In the genomic region with DNA sequence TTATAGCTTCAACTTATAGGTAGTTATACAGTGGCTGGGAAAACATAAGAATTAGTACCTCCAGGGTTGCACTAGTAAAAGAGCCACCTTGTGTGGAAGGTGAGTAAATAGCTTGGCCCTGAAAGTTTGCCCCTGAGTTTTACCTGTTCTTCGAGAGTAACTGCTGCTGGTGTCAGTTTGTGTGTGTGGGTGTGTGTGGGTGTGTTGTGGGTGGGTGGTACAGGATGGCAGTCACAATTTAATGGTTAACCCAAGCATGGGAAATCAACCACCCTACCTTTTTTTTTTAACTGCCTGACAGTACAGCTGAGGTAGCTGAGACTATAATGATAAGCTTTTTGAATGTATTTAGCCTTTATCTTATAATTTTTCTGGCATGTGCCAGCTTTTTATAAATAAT, we compare ENCODE assay signal across 1 cellular context.
TF ChIP-seq lines count a peak whose summit lies in the region.

No MANE protein-coding gene starts in this region.

TF ChIP-seq in HEK293, 187 proteins besides CTCF, POLR2A, EP300 and RAD21 (continued from another document):
- TF ChIP-seq, protein P1, sequence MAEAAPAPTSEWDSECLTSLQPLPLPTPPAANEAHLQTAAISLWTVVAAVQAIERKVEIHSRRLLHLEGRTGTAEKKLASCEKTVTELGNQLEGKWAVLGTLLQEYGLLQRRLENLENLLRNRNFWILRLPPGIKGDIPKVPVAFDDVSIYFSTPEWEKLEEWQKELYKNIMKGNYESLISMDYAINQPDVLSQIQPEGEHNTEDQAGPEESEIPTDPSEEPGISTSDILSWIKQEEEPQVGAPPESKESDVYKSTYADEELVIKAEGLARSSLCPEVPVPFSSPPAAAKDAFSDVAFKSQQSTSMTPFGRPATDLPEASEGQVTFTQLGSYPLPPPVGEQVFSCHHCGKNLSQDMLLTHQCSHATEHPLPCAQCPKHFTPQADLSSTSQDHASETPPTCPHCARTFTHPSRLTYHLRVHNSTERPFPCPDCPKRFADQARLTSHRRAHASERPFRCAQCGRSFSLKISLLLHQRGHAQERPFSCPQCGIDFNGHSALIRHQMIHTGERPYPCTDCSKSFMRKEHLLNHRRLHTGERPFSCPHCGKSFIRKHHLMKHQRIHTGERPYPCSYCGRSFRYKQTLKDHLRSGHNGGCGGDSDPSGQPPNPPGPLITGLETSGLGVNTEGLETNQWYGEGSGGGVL (tag by site-specific recombination; IDR thresholded peaks at IDR 0.05): no peak
- TF ChIP-seq ZNF776 (tag by site-specific recombination; IDR thresholded peaks at IDR 0.05; ENCODE audit: borderline replicate concordance) (no peak), ZNF623 (tag by site-specific recombination; IDR thresholded peaks at IDR 0.05) (no peak)
TF ChIP-seq in HEK293: peak in this region for 2.
